1 cellular context compared by ENCODE assay signal in genomic region chr1:190908691-190909090, GRCh38.
TF ChIP-seq lines count a peak whose summit lies in the region.

No MANE protein-coding gene starts in this region.

TF ChIP-seq in SK-N-SH treated with all-trans-retinoic acid at 6 μM for 48 hours, 23 proteins besides CTCF, POLR2A, EP300 and RAD21 (continued from another document):
- TF ChIP-seq POU6F1 (CRISPR knock-in tag; IDR thresholded peaks at IDR 0.05; ENCODE audit: borderline replicate concordance, low read depth) (no peak), ZNF565 (CRISPR knock-in tag; conservative IDR thresholded peaks at IDR 0.05; ENCODE audit: low read depth) (no peak), GLIS3 (CRISPR knock-in tag; IDR thresholded peaks at IDR 0.05) (no peak), ARNTL (CRISPR knock-in tag; IDR thresholded peaks at IDR 0.05; ENCODE audit: borderline replicate concordance, low read depth) (no peak)
